In the genomic region with DNA sequence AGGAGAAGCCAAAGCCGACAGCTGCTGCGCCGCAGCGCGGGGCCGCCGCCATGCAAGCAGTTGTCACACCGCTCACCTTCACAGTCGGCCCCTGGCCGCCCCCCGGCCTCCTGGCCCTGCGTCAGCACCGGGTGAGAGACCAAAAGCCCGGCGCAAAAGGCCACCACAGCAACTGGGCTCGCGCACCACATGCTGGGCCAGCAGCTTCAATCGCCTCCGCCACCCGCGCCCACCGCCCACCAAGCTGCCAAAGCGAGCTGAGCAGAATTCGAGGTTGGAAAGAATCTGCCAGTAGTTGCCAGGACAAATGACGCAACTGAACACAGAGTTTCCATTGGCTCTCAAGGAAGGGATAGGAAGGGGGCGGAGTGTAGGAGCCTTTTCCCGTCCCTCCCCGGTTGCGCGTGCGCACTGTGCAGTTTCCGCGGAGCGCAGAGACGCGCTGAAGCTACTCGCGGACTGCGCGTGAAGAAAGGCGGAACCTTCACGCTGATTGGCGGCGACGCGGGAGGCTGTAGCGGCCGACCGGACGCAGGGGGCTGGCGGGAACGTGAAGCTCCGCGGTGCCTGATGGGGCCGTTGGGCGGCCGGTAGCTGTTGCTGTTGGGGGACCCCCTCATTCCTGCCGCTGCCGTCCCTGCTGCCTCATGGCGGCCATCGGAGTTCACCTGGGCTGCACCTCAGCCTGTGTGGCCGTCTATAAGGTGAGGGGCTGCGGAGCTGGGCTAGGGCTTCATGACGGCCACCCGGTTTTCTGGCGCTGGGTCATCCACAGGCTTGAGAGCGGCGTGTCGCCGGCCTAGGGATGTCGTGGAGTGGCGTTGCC, we compare ENCODE assay signal across 8 cellular contexts. TPM values are rescaled to one million over a fixed set of nuclear protein-coding genes. Genes with fewer than 3 reads are reported as not detected.
A peak's percentile ranks its signal among the peaks of the same experiment; 100 is the strongest.
DNase-seq lines count a peak whose midpoint lies in the region; ATAC-seq, FAIRE-seq and TF ChIP-seq lines count a peak whose summit lies in the region.

A gene (minus strand): TSS at position 282 of the 826 bp plus-strand sequence. CDS start 91 bp downstream, at position 191.
A gene with protein sequence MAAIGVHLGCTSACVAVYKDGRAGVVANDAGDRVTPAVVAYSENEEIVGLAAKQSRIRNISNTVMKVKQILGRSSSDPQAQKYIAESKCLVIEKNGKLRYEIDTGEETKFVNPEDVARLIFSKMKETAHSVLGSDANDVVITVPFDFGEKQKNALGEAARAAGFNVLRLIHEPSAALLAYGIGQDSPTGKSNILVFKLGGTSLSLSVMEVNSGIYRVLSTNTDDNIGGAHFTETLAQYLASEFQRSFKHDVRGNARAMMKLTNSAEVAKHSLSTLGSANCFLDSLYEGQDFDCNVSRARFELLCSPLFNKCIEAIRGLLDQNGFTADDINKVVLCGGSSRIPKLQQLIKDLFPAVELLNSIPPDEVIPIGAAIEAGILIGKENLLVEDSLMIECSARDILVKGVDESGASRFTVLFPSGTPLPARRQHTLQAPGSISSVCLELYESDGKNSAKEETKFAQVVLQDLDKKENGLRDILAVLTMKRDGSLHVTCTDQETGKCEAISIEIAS (plus strand): TSS at position 551 of the 826 bp plus-strand sequence. CDS start 97 bp downstream, at position 648.
A gene with protein sequence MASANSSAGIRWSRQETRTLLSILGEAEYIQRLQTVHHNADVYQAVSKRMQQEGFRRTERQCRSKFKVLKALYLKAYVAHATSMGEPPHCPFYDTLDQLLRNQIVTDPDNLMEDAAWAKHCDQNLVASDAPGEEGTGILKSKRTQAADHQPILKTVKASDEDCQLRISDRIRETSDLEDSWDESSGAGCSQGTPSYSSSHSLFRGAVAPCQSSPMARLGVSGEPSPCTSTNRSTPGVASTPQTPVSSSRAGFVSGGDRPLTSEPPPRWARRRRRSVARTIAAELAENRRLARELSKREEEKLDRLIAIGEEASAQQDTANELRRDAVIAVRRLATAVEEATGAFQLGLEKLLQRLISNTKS (plus strand): TSS at position 551 of the 826 bp plus-strand sequence. CDS start 3,979 bp downstream, outside the sequence.

- H3K4me2 ChIP-seq in HepG2 (ENCODE audit: low read depth, low read length) = peak within 1 kb of the TSS; percentile 83

- no peaks in the 10 kb centered on the region for H3K9me3 Mint-ChIP-seq in activated CD4-positive, alpha-beta memory T cell treated with anti-CD3 and anti-CD28 coated beads for 36 hours

- H3K4me3 ChIP-seq in HepG2 (replicated peaks in 1 of 3; ENCODE audit: insufficient read depth in 1 of 3, low read depth in 2 of 3, low read length in 3 of 3) = peak within 1 kb of the TSS; percentile 79 to 98 (median 93)

- H2AFZ ChIP-seq in HepG2 (ENCODE audit: low read length) = peak within 1 kb of the TSS; percentile 20

- H3K36me3 ChIP-seq in HepG2 (replicated peaks in 1 of 2; ENCODE audit: control insufficient read depth in 1 of 2, insufficient read depth in 2 of 2, low read length in 2 of 2) = peaks cover 7 to 22% of the 10 kb centered on the region in 2 experiments

- TF ChIP-seq CTCF in HepG2 (CRISPR knock-in tag; IDR thresholded peaks at IDR 0.05) = 0 out of 2 replicates have a peak, but pooled peaks have one; percentile 13

- peaks cover 17% of the 10 kb centered on the region for H3K4me1 ChIP-seq in HepG2 (ENCODE audit: insufficient read depth, low read length)

- WGBS in HepG2 (ENCODE audit: low lambda C conversion rate) = 0% methylated on average over 5 of the region's 72 CpGs

- DNase-seq in CD1c-positive myeloid dendritic cell (ENCODE audit: extremely low spot score) (peak; percentile 100), NCI-H82 treated with DMSO at 0.1 percent for 48 hours (lab: John Stamatoyannopoulos, UW; ENCODE audit: unreplicated experiment) (peak; percentile 91), dermis microvascular lymphatic vessel endothelial cell (ENCODE audit: low read depth in 2 of 2) (peak; percentile 99), HepG2 (ENCODE audit: low spot score) (peak; percentile 98)
- peak; percentile 100 for DNase-seq in activated CD4-positive, alpha-beta memory T cell treated with anti-CD3 and anti-CD28 coated beads for 36 hours
- DNase-seq in stimulated activated CD4-positive, alpha-beta T cell treated with anti-CD3 and anti-CD28 coated beads, Interleukin-4, amount 100 ng/mL, for 1 hour = peak; percentile 99

- peaks cover 25% of the 10 kb centered on the region for H3K36me3 Mint-ChIP-seq in activated CD4-positive, alpha-beta memory T cell treated with anti-CD3 and anti-CD28 coated beads for 36 hours

- H3K4me3 Mint-ChIP-seq in activated CD4-positive, alpha-beta memory T cell treated with anti-CD3 and anti-CD28 coated beads for 36 hours = peak within 1 kb of the TSS; percentile 93

- peak within 1 kb of the TSS; percentile 92 for H3K9ac ChIP-seq in HepG2 (ENCODE audit: insufficient read depth, low read depth, low read length)

- POLR2A ChIA-PET in activated CD4-positive, alpha-beta memory T cell treated with anti-CD3 and anti-CD28 coated beads for 36 hours (lab: Charles Lee) = interaction anchor here (0.6 to 3.7 kb wide), 21 partner anchors 33 to 652 kb away, joined by 3 to 29 read pairs (median 4); a partner anchor contains a TSS
- POLR2A ChIA-PET in HepG2 (lab: Yijun Ruan, JAX) = interaction anchor here (0.7 to 3.7 kb wide), 18 partner anchors 9 to 653 kb away, joined by 3 to 54 read pairs (median 4); a partner anchor contains a TSS

- ATAC-seq in GM19438 (IDR thresholded peaks at IDR 0.05; ENCODE audit: low read depth, unreplicated experiment) = peak; percentile 93
- peak; percentile 81 for ATAC-seq in HG03575 (IDR thresholded peaks at IDR 0.05; ENCODE audit: extremely low read depth, insufficient number of reproducible peaks, low FRiP score, unreplicated experiment)
- ATAC-seq in HepG2 = peak; percentile 96

- intact Hi-C loops in activated CD4-positive, alpha-beta memory T cell treated with anti-CD3 and anti-CD28 coated beads for 36 hours (cut with micrococcal nuclease) = loop anchor here (1.0 to 5.0 kb wide), 7 partner anchors 40 to 653 kb away; a partner anchor contains a TSS
- intact Hi-C loops in HepG2 (cut with micrococcal nuclease; ENCODE audit: unreplicated experiment) = loop anchor here (5.0 to 10.0 kb wide), 4 partner anchors 117 to 341 kb away; a partner anchor contains a TSS

- no peaks in the 10 kb centered on the region for H3K27me3 Mint-ChIP-seq in activated CD4-positive, alpha-beta memory T cell treated with anti-CD3 and anti-CD28 coated beads for 36 hours

- peak; percentile 76 to 83 for TF ChIP-seq POLR2A in HepG2 (IDR thresholded peaks at IDR 0.05; ENCODE audit: insufficient read depth in 1 of 2, low read depth in 2 of 2, low read length in 2 of 2)

- CTCF ChIA-PET in activated CD4-positive, alpha-beta memory T cell treated with anti-CD3 and anti-CD28 coated beads for 36 hours (lab: Charles Lee) = interaction anchor here (0.6 to 2.3 kb wide), 23 partner anchors 10 to 1022 kb away, joined by 3 to 19 read pairs (median 4); a partner anchor contains a TSS
- CTCF ChIA-PET in HepG2 (lab: Yijun Ruan, JAX; ENCODE audit: low intra/inter-chr PET ratio, low total read pairs) = no interaction called here

- peaks cover 25% of the 10 kb centered on the region for H3K79me2 ChIP-seq in HepG2 (ENCODE audit: insufficient read depth, low read length)

- TF ChIP-seq RAD21 in HepG2 (CRISPR knock-in tag; IDR thresholded peaks at IDR 0.05) = peak; percentile 58

- TF ChIP-seq EP300 in HepG2 (IDR thresholded peaks at IDR 0.05; ENCODE audit: low read depth in 2 of 2, low read length in 2 of 2) = peak; percentile 18 to 19; a peak in 1 of 4 replicates
- TF ChIP-seq EP300 in HepG2 (CRISPR knock-in tag; IDR thresholded peaks at IDR 0.05; ENCODE audit: borderline replicate concordance) = no peak

- no peaks in the 10 kb centered on the region; a peak in 1 of 5 replicates for H3K27me3 ChIP-seq in HepG2 (ENCODE audit: control insufficient read depth in 1 of 2, insufficient read depth in 2 of 2, low read length in 2 of 2)

- in situ Hi-C loops in HepG2 (cut with HindIII; ENCODE audit: extremely low pct_ligation_motif_present, low pct_unique_long_range_greater_than_20kb) = no loop called here

- peak; percentile 98 for FAIRE-seq in HepG2 (lab: Jason Lieb, UNC)

- no TSS peak for BruUV-seq in HepG2 (replicated peaks; lab: Mats Ljungman, UMichigan)

- H4K20me1 ChIP-seq in HepG2 (ENCODE audit: insufficient read depth, low read length) = peaks cover 4% of the 10 kb centered on the region; the same call in 1 of the 2 replicates

- peak within 1 kb of the TSS; percentile 83 for H3K27ac ChIP-seq in HepG2 (ENCODE audit: extremely low read length, insufficient read depth, low read length)

- no peaks in the 10 kb centered on the region for H3K9me3 ChIP-seq in HepG2 (ENCODE audit: low read length)

- peaks cover 21% of the 10 kb centered on the region for H3K4me1 Mint-ChIP-seq in activated CD4-positive, alpha-beta memory T cell treated with anti-CD3 and anti-CD28 coated beads for 36 hours (ENCODE audit: low read depth)

- peak within 1 kb of the TSS; percentile 94 for H3K27ac Mint-ChIP-seq in activated CD4-positive, alpha-beta memory T cell treated with anti-CD3 and anti-CD28 coated beads for 36 hours

RNA-seq across cellular contexts. Expression of the first gene that starts in this region (rescaled TPM):
- total RNA-seq in activated CD4-positive, alpha-beta memory T cell treated with anti-CD3 and anti-CD28 coated beads for 36 hours = 1 to 10 TPM; 1.6 to 1.8 TPM
- total RNA-seq in dermis microvascular lymphatic vessel endothelial cell (0.26 and 0.38 TPM in 2 replicates), HepG2 (2016; rRNA removed; fragmentation: Illumina TruSeq; extraction: Trizol) (0.33 and 0.38 TPM in 2 replicates)
- total RNA-seq in HepG2 (2016; cell fraction: cytosol; rRNA removed; fragmentation: Illumina TruSeq; extraction: Trizol; ENCODE audit: low read depth) = not detected in 2 replicates
- total RNA-seq in HepG2 (2016; cell fraction: insoluble cytoplasmic fraction; rRNA removed; fragmentation: Illumina TruSeq; extraction: Trizol) = 0.18 and 0.22 TPM in 2 replicates
- total RNA-seq in HepG2 (2016; cell fraction: membrane; rRNA removed; fragmentation: Illumina TruSeq; extraction: Trizol) = 0.24 and 0.31 TPM in 2 replicates
- total RNA-seq in HepG2 (2016; cell fraction: nucleus; rRNA removed; fragmentation: Illumina TruSeq; extraction: Trizol) = 0.50 and 0.99 TPM in 2 replicates
- polyA plus RNA-seq in HepG2 (2011; rRNA removed) = 0.29 and 0.40 TPM in 2 replicates
- 0.28 and 0.30 TPM in 2 replicates for polyA plus RNA-seq in HepG2 (2011; cell fraction: cytosol; rRNA removed)
- polyA plus RNA-seq in HepG2 (2011; cell fraction: nucleus; rRNA removed) = 0.90 TPM in 1 of 2 replicates, not detected in the other
- polyA plus RNA-seq in HepG2 (2012) = 0.37 and 0.55 TPM in 2 replicates
- polyA plus RNA-seq in HepG2 (2016; cell fraction: cytosol; fragmentation: Illumina TruSeq; extraction: Trizol; ENCODE audit: low read depth) = 0.11 and 0.36 TPM in 2 replicates
- 0.22 TPM in 1 of 2 replicates, not detected in the other for polyA plus RNA-seq in HepG2 (2016; cell fraction: insoluble cytoplasmic fraction; fragmentation: Illumina TruSeq; extraction: Trizol; ENCODE audit: low read depth)
- 0.23 and 0.35 TPM in 2 replicates for polyA plus RNA-seq in HepG2 (2016; cell fraction: membrane; fragmentation: Illumina TruSeq; extraction: Trizol; ENCODE audit: low read depth)
- 0.96 and 1.9 TPM in 2 replicates for polyA plus RNA-seq in HepG2 (2016; cell fraction: nucleus; fragmentation: Illumina TruSeq; extraction: Trizol; ENCODE audit: insufficient read depth, low read depth)
- polyA minus RNA-seq in HepG2 (2011; rRNA and poly(A)+ RNA removed; ENCODE audit: low replicate concordance) = not detected in 2 replicates
- polyA minus RNA-seq in HepG2 (2011; cell fraction: cytosol; rRNA and poly(A)+ RNA removed) = 0.59 TPM in 1 of 2 replicates, not detected in the other
- polyA minus RNA-seq in HepG2 (2011; cell fraction: nucleus; rRNA and poly(A)+ RNA removed) = 0.64 and 1.4 TPM in 2 replicates

RNA-seq across cellular contexts. Expression of the second gene that starts in this region (rescaled TPM):
- 10 to 100 TPM; 31.1 to 31.2 TPM for total RNA-seq in activated CD4-positive, alpha-beta memory T cell treated with anti-CD3 and anti-CD28 coated beads for 36 hours
- 8.3 and 11.9 TPM in 2 replicates for total RNA-seq in dermis microvascular lymphatic vessel endothelial cell
- 29.8 and 42.9 TPM in 2 replicates for total RNA-seq in HepG2 (2016; rRNA removed; fragmentation: Illumina TruSeq; extraction: Trizol)
- 6.3 and 7.7 TPM in 2 replicates for total RNA-seq in HepG2 (2016; cell fraction: cytosol; rRNA removed; fragmentation: Illumina TruSeq; extraction: Trizol; ENCODE audit: low read depth)
- 29.1 and 44.5 TPM in 2 replicates for total RNA-seq in HepG2 (2016; cell fraction: insoluble cytoplasmic fraction; rRNA removed; fragmentation: Illumina TruSeq; extraction: Trizol)
- 14.3 TPM in 2 replicates for total RNA-seq in HepG2 (2016; cell fraction: membrane; rRNA removed; fragmentation: Illumina TruSeq; extraction: Trizol)
- total RNA-seq in HepG2 (2016; cell fraction: nucleus; rRNA removed; fragmentation: Illumina TruSeq; extraction: Trizol) = 14.4 and 15.2 TPM in 2 replicates
- polyA plus RNA-seq in HepG2 (2011; rRNA removed) = 6.7 and 10.7 TPM in 2 replicates
- polyA plus RNA-seq in HepG2 (2011; cell fraction: cytosol; rRNA removed) = 4.2 and 4.8 TPM in 2 replicates
- 5.3 and 6.5 TPM in 2 replicates for polyA plus RNA-seq in HepG2 (2011; cell fraction: nucleus; rRNA removed)
- polyA plus RNA-seq in HepG2 (2012) = 6.8 and 7.8 TPM in 2 replicates
- 4.1 and 4.4 TPM in 2 replicates for polyA plus RNA-seq in HepG2 (2016; cell fraction: cytosol; fragmentation: Illumina TruSeq; extraction: Trizol; ENCODE audit: low read depth)
- polyA plus RNA-seq in HepG2 (2016; cell fraction: insoluble cytoplasmic fraction; fragmentation: Illumina TruSeq; extraction: Trizol; ENCODE audit: low read depth) = 34.0 and 35.5 TPM in 2 replicates
- 6.9 and 7.7 TPM in 2 replicates for polyA plus RNA-seq in HepG2 (2016; cell fraction: membrane; fragmentation: Illumina TruSeq; extraction: Trizol; ENCODE audit: low read depth)
- polyA plus RNA-seq in HepG2 (2016; cell fraction: nucleus; fragmentation: Illumina TruSeq; extraction: Trizol; ENCODE audit: insufficient read depth, low read depth) = 19.9 and 23.1 TPM in 2 replicates
- polyA minus RNA-seq in HepG2 (2011; rRNA and poly(A)+ RNA removed; ENCODE audit: low replicate concordance) = 1.3 and 3.7 TPM in 2 replicates
- polyA minus RNA-seq in HepG2 (2011; cell fraction: cytosol; rRNA and poly(A)+ RNA removed) = 2.6 and 3.1 TPM in 2 replicates
- 10.1 and 10.6 TPM in 2 replicates for polyA minus RNA-seq in HepG2 (2011; cell fraction: nucleus; rRNA and poly(A)+ RNA removed)

RNA-seq across cellular contexts. Expression of the third gene that starts in this region (rescaled TPM):
- total RNA-seq in activated CD4-positive, alpha-beta memory T cell treated with anti-CD3 and anti-CD28 coated beads for 36 hours = 10 to 100 TPM; 16.1 to 18.1 TPM
- total RNA-seq in dermis microvascular lymphatic vessel endothelial cell = 17.1 and 18.1 TPM in 2 replicates
- total RNA-seq in HepG2 (2016; rRNA removed; fragmentation: Illumina TruSeq; extraction: Trizol) = 16.7 and 22.8 TPM in 2 replicates
- 2.6 and 2.8 TPM in 2 replicates for total RNA-seq in HepG2 (2016; cell fraction: cytosol; rRNA removed; fragmentation: Illumina TruSeq; extraction: Trizol; ENCODE audit: low read depth)
- total RNA-seq in HepG2 (2016; cell fraction: insoluble cytoplasmic fraction; rRNA removed; fragmentation: Illumina TruSeq; extraction: Trizol) = 17.3 and 21.2 TPM in 2 replicates
- 12.6 and 15.8 TPM in 2 replicates for total RNA-seq in HepG2 (2016; cell fraction: membrane; rRNA removed; fragmentation: Illumina TruSeq; extraction: Trizol)
- 11.5 and 14.9 TPM in 2 replicates for total RNA-seq in HepG2 (2016; cell fraction: nucleus; rRNA removed; fragmentation: Illumina TruSeq; extraction: Trizol)
- polyA plus RNA-seq in HepG2 (2011; rRNA removed) = 3.3 and 3.7 TPM in 2 replicates
- 2.3 and 2.5 TPM in 2 replicates for polyA plus RNA-seq in HepG2 (2011; cell fraction: cytosol; rRNA removed)
- 3.1 and 3.3 TPM in 2 replicates for polyA plus RNA-seq in HepG2 (2011; cell fraction: nucleus; rRNA removed)
- 5.0 and 5.4 TPM in 2 replicates for polyA plus RNA-seq in HepG2 (2012)
- polyA plus RNA-seq in HepG2 (2016; cell fraction: cytosol; fragmentation: Illumina TruSeq; extraction: Trizol; ENCODE audit: low read depth) = 1.9 and 2.6 TPM in 2 replicates
- polyA plus RNA-seq in HepG2 (2016; cell fraction: insoluble cytoplasmic fraction; fragmentation: Illumina TruSeq; extraction: Trizol; ENCODE audit: low read depth) = 13.5 and 15.6 TPM in 2 replicates
- polyA plus RNA-seq in HepG2 (2016; cell fraction: membrane; fragmentation: Illumina TruSeq; extraction: Trizol; ENCODE audit: low read depth) = 5.8 and 7.4 TPM in 2 replicates
- polyA plus RNA-seq in HepG2 (2016; cell fraction: nucleus; fragmentation: Illumina TruSeq; extraction: Trizol; ENCODE audit: insufficient read depth, low read depth) = 14.2 and 14.9 TPM in 2 replicates
- polyA minus RNA-seq in HepG2 (2011; rRNA and poly(A)+ RNA removed; ENCODE audit: low replicate concordance) = 13.9 and 22.5 TPM in 2 replicates
- polyA minus RNA-seq in HepG2 (2011; cell fraction: cytosol; rRNA and poly(A)+ RNA removed) = 5.7 and 6.6 TPM in 2 replicates
- polyA minus RNA-seq in HepG2 (2011; cell fraction: nucleus; rRNA and poly(A)+ RNA removed) = 13.1 and 14.9 TPM in 2 replicates

Comparison
In these comparisons a context has a peak if more than half of its experiments do, and no peak if none do; other contexts are left out.
1. Peak in every context shown above with its lines: DNase-seq, ATAC-seq, H3K4me3 ChIP-seq and H3K27ac ChIP-seq.